16 cellular contexts compared by ENCODE assay signal in the genomic region with DNA sequence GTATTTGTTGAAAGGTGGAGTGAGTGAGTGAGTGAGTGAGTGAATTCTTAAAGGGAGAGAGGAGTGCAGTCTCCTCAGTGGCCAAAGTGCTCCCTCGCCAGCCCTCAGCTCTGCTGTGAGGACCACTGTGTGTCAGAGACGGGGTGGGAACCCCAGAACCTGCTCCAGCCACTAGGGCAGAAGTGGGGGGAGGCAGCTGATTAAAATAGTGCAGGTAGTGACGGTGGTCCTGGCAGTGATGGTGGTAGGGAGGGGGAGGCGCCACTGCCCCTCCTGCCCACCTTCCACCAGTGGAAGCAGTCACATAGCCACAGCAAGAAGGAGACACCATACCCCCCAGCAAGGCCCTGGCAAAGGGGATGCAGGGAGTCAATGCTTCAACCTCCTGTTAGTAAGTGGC.
DNase-seq lines count a peak whose midpoint lies in the region; ATAC-seq and TF ChIP-seq lines count a peak whose summit lies in the region.
"Had no signal": no experiment of that assay in that cellular context is flagged by ENCODE, and none has a peak within 500 bp of the region (broad histone marks: within the 10 kb centered on the region; RNA-seq: fewer than 3 reads in every experiment).

No MANE protein-coding gene starts in this region.

- H3K4me1 ChIP-seq in aorta (ENCODE audit: control insufficient read depth in 1 of 2, insufficient read depth in 2 of 2, low read length in 2 of 2): no peaks in the 10 kb centered on the region
- H3K4me1 ChIP-seq: HAP-1 had no signal

- H3K36me3 Mint-ChIP-seq in CD14-positive monocyte: no peaks in the 10 kb centered on the region
- H3K36me3 Mint-ChIP-seq in neural crest cell (ENCODE audit: low read depth): no peaks in the 10 kb centered on the region
- H3K36me3 Mint-ChIP-seq: CD4-positive, alpha-beta memory T cell had no signal

- no peak overlapping the region for H3K27ac Mint-ChIP-seq in CD14-positive monocyte
- H3K27ac Mint-ChIP-seq in neural crest cell (ENCODE audit: unreplicated experiment): peak overlapping the region; percentile 52
- H3K27ac Mint-ChIP-seq: B cell; CD4-positive, alpha-beta memory T cell had no signal

- H3K27me3 ChIP-seq in aorta (ENCODE audit: control insufficient read depth in 1 of 2, insufficient read depth in 2 of 2, low read length in 1 of 2): no peaks in the 10 kb centered on the region

- H3K4me3 ChIP-seq in aorta (ENCODE audit: low read length in 2 of 2): no peak overlapping the region
- H3K4me3 ChIP-seq: GM23248, HAP-1, K562 had no signal

- H3K9me3 Mint-ChIP-seq in CD14-positive monocyte: peaks cover 7 to 19% (median 13%) of the 10 kb centered on the region in 7 donors
- H3K9me3 Mint-ChIP-seq in neural crest cell: no peaks in the 10 kb centered on the region

- no peaks in the 10 kb centered on the region for H3K9me3 ChIP-seq in aorta (ENCODE audit: control insufficient read depth, low read length)
- H3K9me3 ChIP-seq: HAP-1 had no signal

- 74 to 75% methylated on average over 4 of the region's 4 CpGs for WGBS in aorta, 2 donors

- H3K27me3 Mint-ChIP-seq in CD14-positive monocyte (ENCODE audit: low read depth in 3 of 3) (peaks cover 35 to 55% (median 51%) of the 10 kb centered on the region in 3 donors), neural crest cell (ENCODE audit: low read depth) (peaks cover 30% of the 10 kb centered on the region)
- H3K27me3 Mint-ChIP-seq: B cell had no signal

- no peaks in the 10 kb centered on the region for H3K36me3 ChIP-seq in aorta (ENCODE audit: control insufficient read depth in 1 of 2, insufficient read depth in 2 of 2, low read length in 1 of 2)
- H3K36me3 ChIP-seq: HAP-1 had no signal

- intact Hi-C loops in cardiac septum (cut with DNase I) (no loop called here), left cardiac atrium (cut with DNase I) (no loop called here), CD14-positive monocyte (cut with micrococcal nuclease) (no loop called here), aorta (cut with DNase I) (no loop called here)

- ATAC-seq in left cardiac atrium (no peak), aorta (ENCODE audit: low FRiP score) (no peak), GM21619 (IDR thresholded peaks at IDR 0.05; ENCODE audit: unreplicated experiment) (no peak), HG02623 (IDR thresholded peaks at IDR 0.05; ENCODE audit: unreplicated experiment) (no peak)
- ATAC-seq: K562 had no signal

- DNase-seq in cardiac septum (ENCODE audit: low spot score) (peak; percentile 15), left cardiac atrium (no peak), CD14-positive monocyte (ENCODE audit: low spot score) (peak; percentile 20), neural crest cell (ENCODE audit: low read depth, low spot score) (no peak), aorta (peak; percentile 29 to 36)
- DNase-seq: CD4-positive, alpha-beta memory T cell; DMS79 treated with DMSO at 0.1 percent for 48 hours; GF-D8; GM23248; IMR-90 had no signal

- no peak for TF ChIP-seq CTCF in CD14-positive monocyte (IDR thresholded peaks at IDR 0.05)
- TF ChIP-seq CTCF in neural crest cell (conservative IDR thresholded peaks at IDR 0.05): no peak

- H3K4me3 Mint-ChIP-seq in CD14-positive monocyte (peak overlapping the region in 1 of 2 donors; percentile 39), neural crest cell (no peak overlapping the region)
- H3K4me3 Mint-ChIP-seq: B cell; CD4-positive, alpha-beta memory T cell had no signal

- H3K4me1 Mint-ChIP-seq in CD14-positive monocyte (no peaks in the 10 kb centered on the region), neural crest cell (no peaks in the 10 kb centered on the region)
- H3K4me1 Mint-ChIP-seq: B cell had no signal

- no peak overlapping the region for H3K27ac ChIP-seq in aorta (ENCODE audit: low read depth in 1 of 2, low read length in 2 of 2)
- H3K27ac ChIP-seq: C4-2B, GM23248 had no signal

Comparison
In these comparisons a context has a peak if more than half of its experiments do, and no peak if none do; other contexts are left out.
1. DNase-seq: peak in cardiac septum (single experiment), CD14-positive monocyte (single experiment) and aorta (2 of 2); none in left cardiac atrium (single experiment) and neural crest cell (single experiment).